ENCODE assay signal across 2 cellular contexts in the genomic region with DNA sequence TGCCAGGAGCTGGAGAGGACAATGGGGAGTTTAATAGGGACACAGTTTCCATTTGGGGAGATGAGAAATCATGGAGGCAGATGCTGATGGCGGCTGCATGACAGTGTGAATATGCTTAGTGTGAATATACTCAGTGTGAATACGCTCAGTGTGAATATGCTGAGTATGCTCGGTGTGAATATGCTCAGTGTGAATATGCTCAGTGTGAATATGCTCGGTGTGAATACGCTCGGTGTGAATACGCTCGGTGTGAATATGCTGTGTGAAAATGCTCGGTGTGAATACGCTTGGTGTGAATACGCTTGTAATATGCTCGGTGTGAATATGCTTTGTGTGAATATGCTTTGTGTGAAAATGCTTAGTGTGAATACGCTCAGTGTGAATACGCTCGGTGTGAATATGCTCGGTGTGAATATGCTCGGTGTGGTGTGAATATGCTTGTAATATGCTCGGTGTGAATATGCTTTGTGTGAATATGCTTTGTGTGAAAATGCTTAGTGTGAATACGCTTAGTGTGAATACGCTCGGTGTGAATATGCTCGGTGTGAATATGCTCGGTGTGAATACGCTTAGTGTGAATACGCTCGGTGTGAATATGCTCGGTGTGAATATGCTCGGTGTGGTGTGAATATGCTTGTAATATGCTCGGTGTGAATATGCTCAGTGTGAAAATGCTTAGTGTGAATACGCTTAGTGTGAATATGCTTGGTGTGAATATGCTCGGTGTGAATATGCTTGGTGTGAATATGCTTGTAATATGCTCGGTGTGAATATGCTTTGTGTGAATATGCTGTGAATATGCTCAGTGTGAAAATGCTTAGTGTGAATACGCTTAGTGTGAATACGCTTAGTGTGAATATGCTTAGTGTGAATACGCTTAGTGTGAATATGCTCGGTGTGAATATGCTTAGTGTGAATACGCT.
TF ChIP-seq lines count a peak whose summit lies in the region.

No MANE protein-coding gene starts in this region.

TF ChIP-seq in HEK293, 187 proteins besides CTCF, POLR2A, EP300 and RAD21:
- TF ChIP-seq SETDB1 (IDR thresholded peaks at IDR 0.05; ENCODE audit: insufficient read length, low read length) (peak; percentile 95), ZNF140 (tag by site-specific recombination; IDR thresholded peaks at IDR 0.05) (0 out of 2 replicates have a peak, but pooled peaks have one; percentile 21)
- TF ChIP-seq, protein P1, sequence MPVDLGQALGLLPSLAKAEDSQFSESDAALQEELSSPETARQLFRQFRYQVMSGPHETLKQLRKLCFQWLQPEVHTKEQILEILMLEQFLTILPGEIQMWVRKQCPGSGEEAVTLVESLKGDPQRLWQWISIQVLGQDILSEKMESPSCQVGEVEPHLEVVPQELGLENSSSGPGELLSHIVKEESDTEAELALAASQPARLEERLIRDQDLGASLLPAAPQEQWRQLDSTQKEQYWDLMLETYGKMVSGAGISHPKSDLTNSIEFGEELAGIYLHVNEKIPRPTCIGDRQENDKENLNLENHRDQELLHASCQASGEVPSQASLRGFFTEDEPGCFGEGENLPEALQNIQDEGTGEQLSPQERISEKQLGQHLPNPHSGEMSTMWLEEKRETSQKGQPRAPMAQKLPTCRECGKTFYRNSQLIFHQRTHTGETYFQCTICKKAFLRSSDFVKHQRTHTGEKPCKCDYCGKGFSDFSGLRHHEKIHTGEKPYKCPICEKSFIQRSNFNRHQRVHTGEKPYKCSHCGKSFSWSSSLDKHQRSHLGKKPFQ (tag by site-specific recombination; IDR thresholded peaks at IDR 0.05): peak; percentile 99

TF ChIP-seq in GM12878, 131 proteins besides CTCF, POLR2A, EP300 and RAD21:
- TF ChIP-seq POU2F2 (IDR thresholded peaks at IDR 0.05; ENCODE audit: borderline replicate concordance, low read depth, low read length): 0 out of 3 replicates have a peak, but pooled peaks have one; percentile 38
- TF ChIP-seq BACH1 (IDR thresholded peaks at IDR 0.05; ENCODE audit: borderline replicate concordance): peak; percentile 84
- TF ChIP-seq, protein P2, sequence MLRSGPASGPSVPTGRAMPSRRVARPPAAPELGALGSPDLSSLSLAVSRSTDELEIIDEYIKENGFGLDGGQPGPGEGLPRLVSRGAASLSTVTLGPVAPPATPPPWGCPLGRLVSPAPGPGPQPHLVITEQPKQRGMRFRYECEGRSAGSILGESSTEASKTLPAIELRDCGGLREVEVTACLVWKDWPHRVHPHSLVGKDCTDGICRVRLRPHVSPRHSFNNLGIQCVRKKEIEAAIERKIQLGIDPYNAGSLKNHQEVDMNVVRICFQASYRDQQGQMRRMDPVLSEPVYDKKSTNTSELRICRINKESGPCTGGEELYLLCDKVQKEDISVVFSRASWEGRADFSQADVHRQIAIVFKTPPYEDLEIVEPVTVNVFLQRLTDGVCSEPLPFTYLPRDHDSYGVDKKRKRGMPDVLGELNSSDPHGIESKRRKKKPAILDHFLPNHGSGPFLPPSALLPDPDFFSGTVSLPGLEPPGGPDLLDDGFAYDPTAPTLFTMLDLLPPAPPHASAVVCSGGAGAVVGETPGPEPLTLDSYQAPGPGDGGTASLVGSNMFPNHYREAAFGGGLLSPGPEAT (IDR thresholded peaks at IDR 0.05; ENCODE audit: low read depth): peak; percentile 40; the same call in 1 of the 2 replicates
